In genomic region chr9:90611121-90611520, GRCh38 we compare ENCODE assay signal across 27 cellular contexts. TPM values are rescaled to one million over a fixed set of nuclear protein-coding genes. Genes with fewer than 3 reads are reported as not detected.
"Had no signal": no experiment of that assay in that cellular context is flagged by ENCODE, and none has a peak within 500 bp of the region (broad histone marks: within the 10 kb centered on the region; RNA-seq: fewer than 3 reads in every experiment).

No MANE protein-coding gene starts in this region.

- DNase-seq: activated B cell treated with CpG ODN at 0.5 μM for 24 hours; activated CD4-positive, alpha-beta T cell treated with anti-CD3 and anti-CD28 coated beads for 48 hours; activated CD4-positive, alpha-beta T cell treated with anti-CD3 and anti-CD28 coated beads, Interleukin-2, amount 50 U/mL, for 1 hour; activated CD4-positive, alpha-beta T cell treated with anti-CD3 and anti-CD28 coated beads, Interleukin-2, amount 50 U/mL, for 48 hours; activated CD8-positive, alpha-beta memory T cell treated with anti-CD3 and anti-CD28 coated beads for 24 hours; activated CD8-positive, alpha-beta T cell treated with anti-CD3 and anti-CD28 coated beads for 36 hours; activated effector memory CD4-positive, alpha-beta T cell treated with Interleukin-2 at 50 U/mL for 16 hours; activated gamma-delta T cell treated with Interleukin-2 at 50 U/mL for 16 hours; activated naive CD4-positive, alpha-beta T cell treated with anti-CD3 and anti-CD28 coated beads, Interleukin-2, amount 50 U/mL, for 16 hours; activated naive CD4-positive, alpha-beta T cell treated with Interleukin-2 at 50 U/mL for 16 hours; activated T-cell treated with anti-CD3 and anti-CD28 coated beads, Interleukin-2, amount 50 U/mL, for 4 hours; amniotic stem cell; aorta; body of pancreas; cortex of kidney; dermis blood vessel endothelial cell; effector CD8-positive, alpha-beta T cell; esophagus squamous epithelium; foreskin melanocyte; SW 1271; T-helper 1 cell; T-helper 17 cell; T1000 had no signal

- H3K36me3 ChIP-seq: esophagus squamous epithelium, gastroesophageal sphincter had no signal

- H3K27me3 ChIP-seq: body of pancreas had no signal

- H3K27ac ChIP-seq: body of pancreas, epithelial cell of prostate, esophagus squamous epithelium, gastroesophageal sphincter had no signal

- H3K4me3 ChIP-seq: body of pancreas, esophagus squamous epithelium, gastroesophageal sphincter had no signal

- H3K9me3 ChIP-seq: body of pancreas, esophagus squamous epithelium, gastroesophageal sphincter had no signal

RNA-seq across cellular contexts. Expression of gene DIRAS2, which starts 31.5 kb away (rescaled TPM):
- total RNA-seq: activated B cell treated with CpG ODN at 0.5 μM for 24 hours; activated CD8-positive, alpha-beta T cell treated with anti-CD3 and anti-CD28 coated beads for 36 hours; activated T-helper 17 cell treated with anti-CD3 and anti-CD28 coated beads, Interleukin-2, amount 50 U/mL, for 72 hours; aorta; endothelial cell of umbilical vein; esophagus squamous epithelium; gastroesophageal sphincter; T-helper 17 cell had no signal
